ENCODE assay signal across 9 cellular contexts in the genomic region with DNA sequence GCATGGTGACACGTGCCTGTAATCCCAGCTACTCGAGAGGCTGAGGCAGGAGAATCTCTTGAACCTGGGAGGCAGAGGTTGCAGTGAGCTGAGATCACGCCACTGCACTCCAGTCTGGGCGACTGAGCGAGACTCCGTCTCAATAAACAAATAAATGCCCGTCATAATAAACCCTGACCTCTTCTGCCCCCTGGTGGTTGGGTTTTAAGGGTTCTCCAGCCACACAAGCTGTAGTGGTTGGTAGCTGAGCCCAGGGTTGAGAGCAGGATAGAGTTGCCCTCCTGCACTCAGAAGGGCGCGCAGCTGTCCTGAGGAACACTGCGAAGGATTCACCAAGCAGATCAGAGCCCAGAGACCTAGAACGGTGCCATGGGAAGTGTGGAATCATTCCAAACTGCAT. TPM values are rescaled to one million over a fixed set of nuclear protein-coding genes. Genes with fewer than 3 reads are reported as not detected.
DNase-seq lines count a peak whose midpoint lies in the region; TF ChIP-seq lines count a peak whose summit lies in the region.
"Not testable (repeated sequence)": the region's sequence is repeated elsewhere in the genome, so short reads cannot be mapped to it uniquely, and the experiment has no call there.
"Had no signal": no experiment of that assay in that cellular context is flagged by ENCODE, and none has a peak within 500 bp of the region (broad histone marks: within the 10 kb centered on the region; RNA-seq: fewer than 3 reads in every experiment).

No MANE protein-coding gene starts in this region.

- peaks cover 67% of the 10 kb centered on the region for H3K27me3 ChIP-seq in adipocyte (replicated peaks; ENCODE audit: control insufficient read depth, insufficient read depth, low read length)
- peaks cover 24% of the 10 kb centered on the region for H3K27me3 ChIP-seq in osteoblast (ENCODE audit: insufficient read depth, low read length)

- not testable (repeated sequence) for H3K9ac ChIP-seq in adipocyte (ENCODE audit: low read length)

- peaks cover 12% of the 10 kb centered on the region for H3K9me3 ChIP-seq in adipocyte (ENCODE audit: control insufficient read depth, low read length)
- H3K9me3 ChIP-seq in osteoblast (ENCODE audit: low read depth, low read length): not testable (repeated sequence)

- H3K4me1 ChIP-seq in adipocyte (ENCODE audit: control insufficient read depth, insufficient read depth, low read length): peaks cover 10% of the 10 kb centered on the region
- H3K4me1 ChIP-seq in osteoblast (ENCODE audit: insufficient read depth, low read length): not testable (repeated sequence)

- not testable (repeated sequence) for H4K20me1 ChIP-seq in osteoblast (ENCODE audit: insufficient read depth, low read length)

- not testable (repeated sequence) for H3K4me3 ChIP-seq in adipocyte (ENCODE audit: low read length); osteoblast (ENCODE audit: insufficient read depth, low read length)

- peak; percentile 36 for TF ChIP-seq RAD21 in Ishikawa (IDR thresholded peaks at IDR 0.05; ENCODE audit: low read depth)

- TF ChIP-seq CTCF in osteoblast (IDR thresholded peaks at IDR 0.05; ENCODE audit: extremely low read depth, low read depth, low read length): peak; percentile 39

- not testable (repeated sequence) for H3K27ac ChIP-seq in osteoblast (ENCODE audit: low read depth, low read length)

- not testable (repeated sequence) for H2AFZ ChIP-seq in osteoblast (ENCODE audit: low read length)

- peak; percentile 24 for DNase-seq in Daoy (ENCODE audit: low read depth)
- peak; percentile 52 for DNase-seq in NCI-H69 (lab: John Stamatoyannopoulos, UW)
- peak; percentile 44 for DNase-seq in SW480 (ENCODE audit: low spot score)
- peak; percentile 7 for DNase-seq in adipocyte (ENCODE audit: low read depth)
- DNase-seq in glomerular visceral epithelial cell (ENCODE audit: extremely low spot score): peak; percentile 13
- not testable (repeated sequence) for DNase-seq in osteoblast (ENCODE audit: insufficient read length, low spot score, missing footprints)

- H3K79me2 ChIP-seq in osteoblast (ENCODE audit: insufficient read depth, low read length): not testable (repeated sequence)

- H3K36me3 ChIP-seq in adipocyte (ENCODE audit: control insufficient read depth, insufficient read depth, low read length, severe bottlenecking); osteoblast (ENCODE audit: insufficient read depth, low read length): not testable (repeated sequence)

- not testable (repeated sequence) for TF ChIP-seq EP300 in Ishikawa (IDR thresholded peaks at IDR 0.05; ENCODE audit: borderline replicate concordance)

- not testable (repeated sequence) for H3K4me2 ChIP-seq in osteoblast (ENCODE audit: insufficient read depth, low read length)

RNA-seq across cellular contexts. Expression of a gene that starts 9.8 kb away (rescaled TPM):
- not detected in 2 replicates for total RNA-seq in Daoy (2014; rRNA removed; shearing (Covaris generic))
- not detected in 2 replicates for total RNA-seq in osteoblast
- total RNA-seq: activated B cell treated with CpG ODN at 0.5 μM for 24 hours, tibial nerve had no signal
